ENCODE assay signal across 23 cellular contexts in genomic region chr4:87129681-87130080, GRCh38.
"Had no signal": no experiment of that assay in that cellular context is flagged by ENCODE, and none has a peak within 500 bp of the region (broad histone marks: within the 10 kb centered on the region; RNA-seq: fewer than 3 reads in every experiment).

No MANE protein-coding gene starts in this region.

- H3K4me3 ChIP-seq: coronary artery, dorsolateral prefrontal cortex, esophagus squamous epithelium, gastrocnemius medialis, heart left ventricle, left lung, lower lobe of right lung, mucosa of descending colon had no signal

- DNase-seq: dermis blood vessel endothelial cell; dorsolateral prefrontal cortex; effector CD4-positive, alpha-beta T cell; effector memory CD4-positive, alpha-beta T cell; endodermal cell; erythroblast; esophagus squamous epithelium; foreskin fibroblast; foreskin melanocyte; gastrocnemius medialis; heart left ventricle; hippocampal formation; left cardiac atrium; left lung; left ventricle myocardium superior; lower lobe of right lung; mesenchymal stem cell; mucosa of descending colon; naive B cell had no signal

- ATAC-seq: esophagus mucosa, gastrocnemius medialis, heart left ventricle, left cardiac atrium, left lung, left ventricle myocardium superior, lower lobe of right lung, mucosa of descending colon had no signal

- H3K27ac ChIP-seq: coronary artery, dorsolateral prefrontal cortex, epithelial cell of prostate, esophagus squamous epithelium, heart left ventricle, left lung, lower lobe of right lung had no signal

- H3K9me3 ChIP-seq: esophagus squamous epithelium, gastrocnemius medialis, heart left ventricle, left lung, lower lobe of right lung, mucosa of descending colon had no signal

- H3K4me3 Mint-ChIP-seq: endodermal cell, mesothelial cell of epicardium, naive B cell had no signal

- H3K27me3 ChIP-seq: dorsolateral prefrontal cortex, esophagus squamous epithelium, gastrocnemius medialis, heart left ventricle, left lung had no signal

- H3K27me3 Mint-ChIP-seq: naive B cell had no signal

- H3K9me3 Mint-ChIP-seq: mesothelial cell of epicardium, naive B cell had no signal

- H3K4me1 ChIP-seq: esophagus squamous epithelium, left lung, lower lobe of right lung had no signal

- H3K27ac Mint-ChIP-seq: endodermal cell, mesothelial cell of epicardium had no signal
